15 cellular contexts compared by ENCODE assay signal in the genomic region with DNA sequence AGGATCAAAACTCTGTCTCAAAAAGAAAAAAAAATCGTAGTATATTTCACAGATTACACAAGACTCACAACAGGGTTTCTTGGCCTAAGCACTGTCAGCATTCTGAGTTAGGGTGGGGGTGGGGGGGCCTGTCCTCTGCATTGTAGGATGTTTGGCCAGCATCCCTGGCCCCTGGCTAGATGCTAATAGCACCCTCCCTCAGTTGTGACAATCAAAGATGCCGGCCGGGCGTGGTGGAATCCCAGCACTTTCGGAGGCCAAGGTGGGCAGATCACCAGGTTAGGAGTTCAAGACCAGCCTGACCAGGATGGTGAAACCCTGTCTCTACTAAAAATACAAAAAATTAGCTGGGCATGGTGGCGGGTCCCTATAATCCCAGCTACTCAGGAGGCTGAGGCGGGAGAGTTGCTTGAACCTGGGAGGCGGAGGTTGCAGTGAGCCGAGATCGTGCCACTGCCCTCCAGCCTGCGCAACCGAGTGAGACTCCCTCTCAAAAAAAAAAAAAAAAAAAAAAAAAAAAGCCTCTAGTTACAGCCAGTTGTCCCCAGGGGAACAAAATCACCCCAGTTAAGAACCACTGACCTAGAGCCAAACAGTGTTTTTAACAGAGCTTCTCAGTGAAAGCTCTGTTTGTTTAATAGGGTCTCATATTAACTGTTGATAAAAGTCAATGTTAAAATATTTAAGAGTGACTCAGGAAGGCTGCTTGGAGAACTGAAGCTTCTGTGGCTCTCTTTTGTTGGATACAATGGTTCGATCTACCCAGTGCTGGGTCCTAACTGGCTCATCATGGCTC.
DNase-seq lines count a peak whose midpoint lies in the region; ATAC-seq and TF ChIP-seq lines count a peak whose summit lies in the region.
"Had no signal": no experiment of that assay in that cellular context is flagged by ENCODE, and none has a peak within 500 bp of the region (broad histone marks: within the 10 kb centered on the region; RNA-seq: fewer than 3 reads in every experiment).

No MANE protein-coding gene starts in this region.

- H3K9me3 Mint-ChIP-seq in CD8-positive, alpha-beta memory T cell = no peaks in the 10 kb centered on the region
- H3K9me3 Mint-ChIP-seq: CD4-positive, alpha-beta T cell had no signal

- H3K4me3 ChIP-seq in HEK293 (ENCODE audit: low read depth, low read length) = no peak overlapping the region
- H3K4me3 ChIP-seq in thoracic aorta = peak overlapping the region; percentile 11
- H3K4me3 ChIP-seq in CD8-positive, alpha-beta memory T cell (ENCODE audit: low read length) = no peak overlapping the region

- CTCF ChIA-PET in HEK293 (lab: Yijun Ruan, JAX) = no interaction called here
- CTCF ChIA-PET in CD8-positive, alpha-beta memory T cell (lab: Charles Lee) = no interaction called here

- TF ChIP-seq CTCF in HEK293 (tag by site-specific recombination; IDR thresholded peaks at IDR 0.05) = no peak
- no peak for TF ChIP-seq CTCF in thoracic aorta (IDR thresholded peaks at IDR 0.05)

- H3K4me1 ChIP-seq in HEK293 (ENCODE audit: control insufficient read depth, insufficient read depth, low read length) (peaks cover 9% of the 10 kb centered on the region), thoracic aorta (ENCODE audit: control insufficient read depth in 1 of 2, low read depth in 2 of 2) (peaks cover 26 to 56% of the 10 kb centered on the region in 2 donors)
- no peaks in the 10 kb centered on the region for H3K4me1 ChIP-seq in CD8-positive, alpha-beta memory T cell (ENCODE audit: insufficient read depth, low read length)

- H3K27me3 ChIP-seq in thoracic aorta (replicated peaks; ENCODE audit: insufficient read depth) = no peaks in the 10 kb centered on the region
- no peaks in the 10 kb centered on the region for H3K27me3 ChIP-seq in CD8-positive, alpha-beta memory T cell (ENCODE audit: insufficient read depth, low read length, poor library complexity, severe bottlenecking)

- no peaks in the 10 kb centered on the region for H3K36me3 Mint-ChIP-seq in CD8-positive, alpha-beta memory T cell

- POLR2A ChIA-PET in HEK293 (lab: Yijun Ruan, JAX) = no interaction called here
- POLR2A ChIA-PET in CD8-positive, alpha-beta memory T cell (lab: Charles Lee) = no interaction called here

- DNase-seq in ecto neural progenitor cell (ENCODE audit: low spot score) = peak; percentile 9
- no peak for DNase-seq in thoracic aorta (ENCODE audit: low spot score)
- no peak for DNase-seq in MV-4-11 (lab: John Stamatoyannopoulos, UW)
- no peak for DNase-seq in CD8-positive, alpha-beta memory T cell
- no peak for DNase-seq in activated CD4-positive, alpha-beta T cell treated with anti-CD3 and anti-CD28 coated beads for 4 hours
- DNase-seq: CD4-positive, alpha-beta T cell; DMS153; DMS79; GF-D8; GOT3; H7 had no signal

- peaks cover under 1 to 2% of the 10 kb centered on the region in 2 donors for H3K27me3 Mint-ChIP-seq in CD8-positive, alpha-beta memory T cell
- H3K27me3 Mint-ChIP-seq: B cell had no signal

- ATAC-seq in thoracic aorta (ENCODE audit: insufficient number of reproducible peaks, low FRiP score, low read depth) = no peak
- ATAC-seq: HCT116 had no signal

- no peaks in the 10 kb centered on the region for H3K36me3 ChIP-seq in HEK293 (ENCODE audit: control insufficient read depth in 2 of 2, insufficient read depth in 1 of 2, low read length in 2 of 2)
- H3K36me3 ChIP-seq in thoracic aorta = peaks cover 11% of the 10 kb centered on the region
- H3K36me3 ChIP-seq in CD8-positive, alpha-beta memory T cell (ENCODE audit: insufficient read depth, low read length) = no peaks in the 10 kb centered on the region

- H3K27ac ChIP-seq in HEK293 (ENCODE audit: extremely low read depth, low read depth, low read length) = no peak overlapping the region
- peak overlapping the region; percentile 75 to 76 for H3K27ac ChIP-seq in thoracic aorta
- H3K27ac ChIP-seq in CD8-positive, alpha-beta memory T cell (ENCODE audit: low read depth, low read length) = no peak overlapping the region
- H3K27ac ChIP-seq: C4-2B had no signal

- H3K4me3 Mint-ChIP-seq in CD8-positive, alpha-beta memory T cell = no peak overlapping the region
- H3K4me3 Mint-ChIP-seq: B cell; CD4-positive, alpha-beta T cell had no signal

- H3K27ac Mint-ChIP-seq in CD8-positive, alpha-beta memory T cell = no peak overlapping the region
- H3K27ac Mint-ChIP-seq: B cell; CD4-positive, alpha-beta T cell had no signal

- H3K9me3 ChIP-seq in HEK293 (ENCODE audit: control insufficient read depth, insufficient read depth, low read depth, low read length) (no peaks in the 10 kb centered on the region), thoracic aorta (no peaks in the 10 kb centered on the region)
- no peaks in the 10 kb centered on the region for H3K9me3 ChIP-seq in CD8-positive, alpha-beta memory T cell (ENCODE audit: low read length)

- H3K4me1 Mint-ChIP-seq in CD8-positive, alpha-beta memory T cell = no peaks in the 10 kb centered on the region
- H3K4me1 Mint-ChIP-seq: B cell had no signal

TF ChIP-seq in HEK293, 187 proteins besides CTCF, POLR2A, EP300 and RAD21:
- TF ChIP-seq, protein P1, sequence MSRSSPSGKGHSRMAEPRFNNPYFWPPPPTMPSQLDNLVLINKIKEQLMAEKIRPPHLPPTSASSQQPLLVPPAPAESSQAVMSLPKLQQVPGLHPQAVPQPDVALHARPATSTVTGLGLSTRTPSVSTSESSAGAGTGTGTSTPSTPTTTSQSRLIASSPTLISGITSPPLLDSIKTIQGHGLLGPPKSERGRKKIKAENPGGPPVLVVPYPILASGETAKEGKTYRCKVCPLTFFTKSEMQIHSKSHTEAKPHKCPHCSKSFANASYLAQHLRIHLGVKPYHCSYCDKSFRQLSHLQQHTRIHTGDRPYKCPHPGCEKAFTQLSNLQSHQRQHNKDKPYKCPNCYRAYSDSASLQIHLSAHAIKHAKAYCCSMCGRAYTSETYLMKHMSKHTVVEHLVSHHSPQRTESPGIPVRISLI (tag by site-specific recombination; IDR thresholded peaks at IDR 0.05) = 0 out of 2 replicates have a peak, but pooled peaks have one; percentile 31
- no peak for TF ChIP-seq ZNF548 (tag by site-specific recombination; IDR thresholded peaks at IDR 0.05)
- no peak for TF ChIP-seq ZNF707 (tag by site-specific recombination; IDR thresholded peaks at IDR 0.05)
TF ChIP-seq in HEK293: peak in this region for 1.

Comparison
In these comparisons a context has a peak if more than half of its experiments do, and no peak if none do; other contexts are left out.
1. H3K27ac ChIP-seq: peak in thoracic aorta (2 of 2); none in HEK293 (single experiment) and CD8-positive, alpha-beta memory T cell (single experiment).